Comparison of ENCODE assay signal across 1 cellular context in the genomic region with DNA sequence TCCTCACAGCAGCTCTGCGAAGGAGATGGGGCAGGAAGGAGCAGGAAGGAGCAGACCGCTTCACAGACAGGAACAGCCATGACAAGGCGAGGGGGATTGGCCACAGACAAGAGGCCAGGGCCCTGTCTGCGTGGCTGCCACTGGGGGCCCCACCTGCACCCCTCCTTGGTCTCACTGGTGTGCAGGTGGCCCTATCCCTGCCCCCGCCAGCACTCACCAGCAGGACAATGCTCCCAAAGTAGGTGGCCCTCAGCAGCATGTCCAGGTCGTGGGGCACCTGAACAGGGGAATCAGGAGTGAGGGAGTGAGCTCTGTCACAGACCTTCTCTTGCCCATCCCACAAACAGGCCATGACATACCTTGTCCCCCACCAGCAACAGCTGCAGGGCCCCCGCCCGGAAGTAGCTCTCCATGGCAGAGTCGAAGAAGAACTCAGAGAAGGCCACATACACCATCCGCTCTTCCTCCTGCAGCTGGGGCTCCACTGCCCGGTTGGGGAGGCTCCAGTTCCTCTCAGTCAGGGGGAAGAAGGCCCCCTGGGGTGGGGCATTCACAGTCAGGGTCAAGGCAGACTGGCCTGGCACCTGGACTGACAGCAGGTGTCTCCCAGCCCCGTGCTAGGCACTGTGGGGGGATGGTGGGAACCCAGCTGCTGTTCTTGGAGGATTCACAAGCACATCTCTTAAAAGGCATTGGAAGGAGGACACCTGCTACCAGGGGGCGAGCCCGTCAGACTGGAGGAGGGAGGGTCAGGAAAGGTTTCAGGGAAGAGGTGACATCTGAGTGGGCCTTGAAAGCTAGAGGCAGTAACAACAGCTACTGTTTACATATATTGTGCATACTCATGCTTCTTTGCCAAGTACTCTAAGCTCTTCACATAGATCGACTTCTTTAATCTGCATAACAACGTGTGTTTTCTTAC.
TF ChIP-seq lines count a peak whose summit lies in the region.

No MANE protein-coding gene starts in this region.

TF ChIP-seq in HepG2, 621 proteins besides CTCF, POLR2A, EP300 and RAD21 (continued from another document and continues in another):
- no peak for TF ChIP-seq SNAPC2 (CRISPR knock-in tag; IDR thresholded peaks at IDR 0.05)
- TF ChIP-seq MTF2 (CRISPR knock-in tag; IDR thresholded peaks at IDR 0.05; ENCODE audit: borderline replicate concordance) = no peak
- no peak for TF ChIP-seq NPAS2 (CRISPR knock-in tag; IDR thresholded peaks at IDR 0.05; ENCODE audit: borderline replicate concordance)
- TF ChIP-seq, protein P1, sequence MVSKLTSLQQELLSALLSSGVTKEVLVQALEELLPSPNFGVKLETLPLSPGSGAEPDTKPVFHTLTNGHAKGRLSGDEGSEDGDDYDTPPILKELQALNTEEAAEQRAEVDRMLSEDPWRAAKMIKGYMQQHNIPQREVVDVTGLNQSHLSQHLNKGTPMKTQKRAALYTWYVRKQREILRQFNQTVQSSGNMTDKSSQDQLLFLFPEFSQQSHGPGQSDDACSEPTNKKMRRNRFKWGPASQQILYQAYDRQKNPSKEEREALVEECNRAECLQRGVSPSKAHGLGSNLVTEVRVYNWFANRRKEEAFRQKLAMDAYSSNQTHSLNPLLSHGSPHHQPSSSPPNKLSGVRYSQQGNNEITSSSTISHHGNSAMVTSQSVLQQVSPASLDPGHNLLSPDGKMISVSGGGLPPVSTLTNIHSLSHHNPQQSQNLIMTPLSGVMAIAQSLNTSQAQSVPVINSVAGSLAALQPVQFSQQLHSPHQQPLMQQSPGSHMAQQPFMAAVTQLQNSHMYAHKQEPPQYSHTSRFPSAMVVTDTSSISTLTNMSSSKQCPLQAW (CRISPR knock-in tag; IDR thresholded peaks at IDR 0.05) = peak; percentile 56; the same call in 1 of the 2 replicates
- no peak for TF ChIP-seq ZNF230 (CRISPR knock-in tag; IDR thresholded peaks at IDR 0.05)
- TF ChIP-seq CHD4 (IDR thresholded peaks at IDR 0.05; ENCODE audit: borderline replicate concordance, low read length) = peak; percentile 15; the same call in 1 of the 2 replicates
- no peak for TF ChIP-seq DMAP1 (CRISPR knock-in tag; IDR thresholded peaks at IDR 0.05)
- TF ChIP-seq HOXA9 (CRISPR knock-in tag; IDR thresholded peaks at IDR 0.05; ENCODE audit: borderline replicate concordance) = no peak
- TF ChIP-seq FOXK2 (IDR thresholded peaks at IDR 0.05) = no peak
- no peak for TF ChIP-seq SAP130 (CRISPR knock-in tag; IDR thresholded peaks at IDR 0.05; ENCODE audit: low read depth)
- TF ChIP-seq SP140L (CRISPR knock-in tag; IDR thresholded peaks at IDR 0.05; ENCODE audit: borderline replicate concordance) = no peak
- TF ChIP-seq ZSCAN22 (CRISPR knock-in tag; IDR thresholded peaks at IDR 0.05) = no peak
- no peak for TF ChIP-seq EED (CRISPR knock-in tag; IDR thresholded peaks at IDR 0.05)
- no peak for TF ChIP-seq ATF7-NPFF (CRISPR knock-in tag; IDR thresholded peaks at IDR 0.05; ENCODE audit: low read depth)
- peak; percentile 48; the same call in 1 of the 2 replicates for TF ChIP-seq ADNP (CRISPR knock-in tag; IDR thresholded peaks at IDR 0.05)
- TF ChIP-seq ZSCAN30 (CRISPR knock-in tag; IDR thresholded peaks at IDR 0.05) = 0 out of 2 replicates have a peak, but pooled peaks have one; percentile 3
- 0 out of 2 replicates have a peak, but pooled peaks have one; percentile 33 for TF ChIP-seq ZNF724P (CRISPR knock-in tag; IDR thresholded peaks at IDR 0.05; ENCODE audit: borderline replicate concordance)
- no peak for TF ChIP-seq FOXA3 (CRISPR knock-in tag; IDR thresholded peaks at IDR 0.05)
- TF ChIP-seq, protein P2, sequence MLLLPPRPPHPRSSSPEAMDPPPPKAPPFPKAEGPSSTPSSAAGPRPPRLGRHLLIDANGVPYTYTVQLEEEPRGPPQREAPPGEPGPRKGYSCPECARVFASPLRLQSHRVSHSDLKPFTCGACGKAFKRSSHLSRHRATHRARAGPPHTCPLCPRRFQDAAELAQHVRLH (CRISPR knock-in tag; IDR thresholded peaks at IDR 0.05; ENCODE audit: borderline replicate concordance, low read depth) = no peak
- TF ChIP-seq DPF2 (CRISPR knock-in tag; IDR thresholded peaks at IDR 0.05; ENCODE audit: borderline replicate concordance, low read depth) = no peak
- TF ChIP-seq AKAP8 (CRISPR knock-in tag; IDR thresholded peaks at IDR 0.05) = no peak
- no peak for TF ChIP-seq ZNF205 (CRISPR knock-in tag; IDR thresholded peaks at IDR 0.05)
- TF ChIP-seq MLLT10 (CRISPR knock-in tag; IDR thresholded peaks at IDR 0.05) = no peak
- no peak for TF ChIP-seq PRPF4 (IDR thresholded peaks at IDR 0.05; ENCODE audit: low read depth, low read length, poor library complexity, severe bottlenecking)
- TF ChIP-seq ZNF674 (CRISPR knock-in tag; IDR thresholded peaks at IDR 0.05; ENCODE audit: low read depth) = no peak
- TF ChIP-seq, protein P3, sequence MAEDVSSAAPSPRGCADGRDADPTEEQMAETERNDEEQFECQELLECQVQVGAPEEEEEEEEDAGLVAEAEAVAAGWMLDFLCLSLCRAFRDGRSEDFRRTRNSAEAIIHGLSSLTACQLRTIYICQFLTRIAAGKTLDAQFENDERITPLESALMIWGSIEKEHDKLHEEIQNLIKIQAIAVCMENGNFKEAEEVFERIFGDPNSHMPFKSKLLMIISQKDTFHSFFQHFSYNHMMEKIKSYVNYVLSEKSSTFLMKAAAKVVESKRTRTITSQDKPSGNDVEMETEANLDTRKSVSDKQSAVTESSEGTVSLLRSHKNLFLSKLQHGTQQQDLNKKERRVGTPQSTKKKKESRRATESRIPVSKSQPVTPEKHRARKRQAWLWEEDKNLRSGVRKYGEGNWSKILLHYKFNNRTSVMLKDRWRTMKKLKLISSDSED (CRISPR knock-in tag; IDR thresholded peaks at IDR 0.05) = no peak
- TF ChIP-seq, protein P4, sequence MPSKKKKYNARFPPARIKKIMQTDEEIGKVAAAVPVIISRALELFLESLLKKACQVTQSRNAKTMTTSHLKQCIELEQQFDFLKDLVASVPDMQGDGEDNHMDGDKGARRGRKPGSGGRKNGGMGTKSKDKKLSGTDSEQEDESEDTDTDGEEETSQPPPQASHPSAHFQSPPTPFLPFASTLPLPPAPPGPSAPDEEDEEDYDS (CRISPR knock-in tag; IDR thresholded peaks at IDR 0.05) = no peak
- TF ChIP-seq ZFP36 (IDR thresholded peaks at IDR 0.05; ENCODE audit: borderline replicate concordance, low read depth, low read length, partially characterized antibody) = no peak
- TF ChIP-seq ZNF317 (CRISPR knock-in tag; IDR thresholded peaks at IDR 0.05) = no peak
- TF ChIP-seq, protein P5, sequence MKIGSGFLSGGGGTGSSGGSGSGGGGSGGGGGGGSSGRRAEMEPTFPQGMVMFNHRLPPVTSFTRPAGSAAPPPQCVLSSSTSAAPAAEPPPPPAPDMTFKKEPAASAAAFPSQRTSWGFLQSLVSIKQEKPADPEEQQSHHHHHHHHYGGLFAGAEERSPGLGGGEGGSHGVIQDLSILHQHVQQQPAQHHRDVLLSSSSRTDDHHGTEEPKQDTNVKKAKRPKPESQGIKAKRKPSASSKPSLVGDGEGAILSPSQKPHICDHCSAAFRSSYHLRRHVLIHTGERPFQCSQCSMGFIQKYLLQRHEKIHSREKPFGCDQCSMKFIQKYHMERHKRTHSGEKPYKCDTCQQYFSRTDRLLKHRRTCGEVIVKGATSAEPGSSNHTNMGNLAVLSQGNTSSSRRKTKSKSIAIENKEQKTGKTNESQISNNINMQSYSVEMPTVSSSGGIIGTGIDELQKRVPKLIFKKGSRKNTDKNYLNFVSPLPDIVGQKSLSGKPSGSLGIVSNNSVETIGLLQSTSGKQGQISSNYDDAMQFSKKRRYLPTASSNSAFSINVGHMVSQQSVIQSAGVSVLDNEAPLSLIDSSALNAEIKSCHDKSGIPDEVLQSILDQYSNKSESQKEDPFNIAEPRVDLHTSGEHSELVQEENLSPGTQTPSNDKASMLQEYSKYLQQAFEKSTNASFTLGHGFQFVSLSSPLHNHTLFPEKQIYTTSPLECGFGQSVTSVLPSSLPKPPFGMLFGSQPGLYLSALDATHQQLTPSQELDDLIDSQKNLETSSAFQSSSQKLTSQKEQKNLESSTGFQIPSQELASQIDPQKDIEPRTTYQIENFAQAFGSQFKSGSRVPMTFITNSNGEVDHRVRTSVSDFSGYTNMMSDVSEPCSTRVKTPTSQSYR (CRISPR knock-in tag; IDR thresholded peaks at IDR 0.05; ENCODE audit: borderline replicate concordance) = peak; percentile 45; the same call in 1 of the 2 replicates
- TF ChIP-seq ARNTL (CRISPR knock-in tag; IDR thresholded peaks at IDR 0.05) = no peak
- TF ChIP-seq, protein P6, sequence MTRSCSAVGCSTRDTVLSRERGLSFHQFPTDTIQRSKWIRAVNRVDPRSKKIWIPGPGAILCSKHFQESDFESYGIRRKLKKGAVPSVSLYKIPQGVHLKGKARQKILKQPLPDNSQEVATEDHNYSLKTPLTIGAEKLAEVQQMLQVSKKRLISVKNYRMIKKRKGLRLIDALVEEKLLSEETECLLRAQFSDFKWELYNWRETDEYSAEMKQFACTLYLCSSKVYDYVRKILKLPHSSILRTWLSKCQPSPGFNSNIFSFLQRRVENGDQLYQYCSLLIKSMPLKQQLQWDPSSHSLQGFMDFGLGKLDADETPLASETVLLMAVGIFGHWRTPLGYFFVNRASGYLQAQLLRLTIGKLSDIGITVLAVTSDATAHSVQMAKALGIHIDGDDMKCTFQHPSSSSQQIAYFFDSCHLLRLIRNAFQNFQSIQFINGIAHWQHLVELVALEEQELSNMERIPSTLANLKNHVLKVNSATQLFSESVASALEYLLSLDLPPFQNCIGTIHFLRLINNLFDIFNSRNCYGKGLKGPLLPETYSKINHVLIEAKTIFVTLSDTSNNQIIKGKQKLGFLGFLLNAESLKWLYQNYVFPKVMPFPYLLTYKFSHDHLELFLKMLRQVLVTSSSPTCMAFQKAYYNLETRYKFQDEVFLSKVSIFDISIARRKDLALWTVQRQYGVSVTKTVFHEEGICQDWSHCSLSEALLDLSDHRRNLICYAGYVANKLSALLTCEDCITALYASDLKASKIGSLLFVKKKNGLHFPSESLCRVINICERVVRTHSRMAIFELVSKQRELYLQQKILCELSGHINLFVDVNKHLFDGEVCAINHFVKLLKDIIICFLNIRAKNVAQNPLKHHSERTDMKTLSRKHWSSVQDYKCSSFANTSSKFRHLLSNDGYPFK (CRISPR knock-in tag; IDR thresholded peaks at IDR 0.05; ENCODE audit: borderline replicate concordance) = peak; percentile 41; the same call in 1 of the 2 replicates
- no peak for TF ChIP-seq MAFK (conservative IDR thresholded peaks at IDR 0.05 in 1 of 2, IDR thresholded peaks at IDR 0.05 in 1 of 2; ENCODE audit: low read length in 2 of 2)
- TF ChIP-seq NFIB (CRISPR knock-in tag; IDR thresholded peaks at IDR 0.05; ENCODE audit: borderline replicate concordance) = 0 out of 2 replicates have a peak, but pooled peaks have one; percentile 26
- TF ChIP-seq, protein P7, sequence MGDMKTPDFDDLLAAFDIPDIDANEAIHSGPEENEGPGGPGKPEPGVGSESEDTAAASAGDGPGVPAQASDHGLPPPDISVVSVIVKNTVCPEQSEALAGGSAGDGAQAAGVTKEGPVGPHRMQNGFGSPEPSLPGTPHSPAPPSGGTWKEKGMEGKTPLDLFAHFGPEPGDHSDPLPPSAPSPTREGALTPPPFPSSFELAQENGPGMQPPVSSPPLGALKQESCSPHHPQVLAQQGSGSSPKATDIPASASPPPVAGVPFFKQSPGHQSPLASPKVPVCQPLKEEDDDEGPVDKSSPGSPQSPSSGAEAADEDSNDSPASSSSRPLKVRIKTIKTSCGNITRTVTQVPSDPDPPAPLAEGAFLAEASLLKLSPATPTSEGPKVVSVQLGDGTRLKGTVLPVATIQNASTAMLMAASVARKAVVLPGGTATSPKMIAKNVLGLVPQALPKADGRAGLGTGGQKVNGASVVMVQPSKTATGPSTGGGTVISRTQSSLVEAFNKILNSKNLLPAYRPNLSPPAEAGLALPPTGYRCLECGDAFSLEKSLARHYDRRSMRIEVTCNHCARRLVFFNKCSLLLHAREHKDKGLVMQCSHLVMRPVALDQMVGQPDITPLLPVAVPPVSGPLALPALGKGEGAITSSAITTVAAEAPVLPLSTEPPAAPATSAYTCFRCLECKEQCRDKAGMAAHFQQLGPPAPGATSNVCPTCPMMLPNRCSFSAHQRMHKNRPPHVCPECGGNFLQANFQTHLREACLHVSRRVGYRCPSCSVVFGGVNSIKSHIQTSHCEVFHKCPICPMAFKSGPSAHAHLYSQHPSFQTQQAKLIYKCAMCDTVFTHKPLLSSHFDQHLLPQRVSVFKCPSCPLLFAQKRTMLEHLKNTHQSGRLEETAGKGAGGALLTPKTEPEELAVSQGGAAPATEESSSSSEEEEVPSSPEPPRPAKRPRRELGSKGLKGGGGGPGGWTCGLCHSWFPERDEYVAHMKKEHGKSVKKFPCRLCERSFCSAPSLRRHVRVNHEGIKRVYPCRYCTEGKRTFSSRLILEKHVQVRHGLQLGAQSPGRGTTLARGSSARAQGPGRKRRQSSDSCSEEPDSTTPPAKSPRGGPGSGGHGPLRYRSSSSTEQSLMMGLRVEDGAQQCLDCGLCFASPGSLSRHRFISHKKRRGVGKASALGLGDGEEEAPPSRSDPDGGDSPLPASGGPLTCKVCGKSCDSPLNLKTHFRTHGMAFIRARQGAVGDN (CRISPR knock-in tag; IDR thresholded peaks at IDR 0.05) = peak; percentile 55; the same call in 1 of the 2 replicates
- 0 out of 2 replicates have a peak, but pooled peaks have one; percentile 29 for TF ChIP-seq ZNF547 (CRISPR knock-in tag; IDR thresholded peaks at IDR 0.05)
- TF ChIP-seq HES4 (CRISPR knock-in tag; IDR thresholded peaks at IDR 0.05; ENCODE audit: borderline replicate concordance) = 0 out of 2 replicates have a peak, but pooled peaks have one; percentile 51
- no peak for TF ChIP-seq SOX5 (CRISPR knock-in tag; IDR thresholded peaks at IDR 0.05; ENCODE audit: borderline replicate concordance)
- 0 out of 2 replicates have a peak, but pooled peaks have one; percentile 25 for TF ChIP-seq MEIS1 (CRISPR knock-in tag; IDR thresholded peaks at IDR 0.05; ENCODE audit: borderline replicate concordance)
- no peak for TF ChIP-seq ZMYM3 (CRISPR knock-in tag; IDR thresholded peaks at IDR 0.05)
- TF ChIP-seq SMARCE1 (IDR thresholded peaks at IDR 0.05; ENCODE audit: borderline replicate concordance) = no peak
- TF ChIP-seq, protein P8, sequence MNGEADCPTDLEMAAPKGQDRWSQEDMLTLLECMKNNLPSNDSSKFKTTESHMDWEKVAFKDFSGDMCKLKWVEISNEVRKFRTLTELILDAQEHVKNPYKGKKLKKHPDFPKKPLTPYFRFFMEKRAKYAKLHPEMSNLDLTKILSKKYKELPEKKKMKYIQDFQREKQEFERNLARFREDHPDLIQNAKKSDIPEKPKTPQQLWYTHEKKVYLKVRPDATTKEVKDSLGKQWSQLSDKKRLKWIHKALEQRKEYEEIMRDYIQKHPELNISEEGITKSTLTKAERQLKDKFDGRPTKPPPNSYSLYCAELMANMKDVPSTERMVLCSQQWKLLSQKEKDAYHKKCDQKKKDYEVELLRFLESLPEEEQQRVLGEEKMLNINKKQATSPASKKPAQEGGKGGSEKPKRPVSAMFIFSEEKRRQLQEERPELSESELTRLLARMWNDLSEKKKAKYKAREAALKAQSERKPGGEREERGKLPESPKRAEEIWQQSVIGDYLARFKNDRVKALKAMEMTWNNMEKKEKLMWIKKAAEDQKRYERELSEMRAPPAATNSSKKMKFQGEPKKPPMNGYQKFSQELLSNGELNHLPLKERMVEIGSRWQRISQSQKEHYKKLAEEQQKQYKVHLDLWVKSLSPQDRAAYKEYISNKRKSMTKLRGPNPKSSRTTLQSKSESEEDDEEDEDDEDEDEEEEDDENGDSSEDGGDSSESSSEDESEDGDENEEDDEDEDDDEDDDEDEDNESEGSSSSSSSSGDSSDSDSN (CRISPR knock-in tag; IDR thresholded peaks at IDR 0.05) = peak; percentile 22; the same call in 1 of the 2 replicates
